In the genomic region with DNA sequence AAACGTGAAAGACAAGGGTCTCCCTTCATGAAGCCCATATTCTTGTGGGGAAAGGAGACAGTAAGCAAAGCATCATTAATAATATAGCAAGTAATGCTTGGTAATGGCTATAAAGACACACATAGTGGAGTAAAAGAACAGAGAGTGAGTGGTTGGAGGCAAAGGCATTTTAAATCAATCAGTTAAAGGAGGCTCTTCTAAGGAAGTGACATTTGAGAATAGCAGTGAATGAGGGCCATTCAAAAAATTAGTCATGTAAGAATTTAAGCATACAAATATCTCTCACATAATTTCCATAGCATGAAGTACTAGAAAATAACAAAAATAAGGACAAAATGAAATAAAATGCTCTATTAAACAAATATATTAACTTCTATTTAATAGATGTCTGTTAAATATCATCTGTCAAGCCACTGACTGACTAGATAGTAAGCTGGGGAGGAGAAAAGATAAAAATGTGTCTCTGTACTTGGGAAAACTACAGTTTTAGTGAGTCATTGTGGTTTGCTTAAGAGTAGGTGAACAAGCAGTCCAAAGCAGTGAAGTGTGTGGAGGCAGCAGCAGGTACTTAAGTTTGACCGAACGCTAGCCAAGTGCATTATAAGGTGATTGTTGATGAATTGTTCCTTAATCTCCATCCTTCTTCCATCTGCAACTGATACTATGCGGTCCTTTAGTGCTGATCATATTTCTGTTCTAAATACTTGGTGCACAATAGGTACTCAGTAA, we compare ENCODE assay signal across 16 cellular contexts.
DNase-seq lines count a peak whose midpoint lies in the region; ATAC-seq and TF ChIP-seq lines count a peak whose summit lies in the region.
"Had no signal": no experiment of that assay in that cellular context is flagged by ENCODE, and none has a peak within 500 bp of the region (broad histone marks: within the 10 kb centered on the region; RNA-seq: fewer than 3 reads in every experiment).

No MANE protein-coding gene starts in this region.

- H3K36me3 Mint-ChIP-seq in neural progenitor cell, result no peaks in the 10 kb centered on the region
- H3K36me3 Mint-ChIP-seq: immature natural killer cell had no signal

- H3K4me3 ChIP-seq in GM23248 (no peak overlapping the region), choroid plexus epithelial cell (ENCODE audit: low read depth, low read length) (no peak overlapping the region), neural progenitor cell (no peak overlapping the region)
- H3K4me3 ChIP-seq: body of pancreas, gastroesophageal sphincter, mucosa of descending colon, ovary had no signal

- H4K20me1 ChIP-seq in GM23248 (ENCODE audit: insufficient read depth) (no peaks in the 10 kb centered on the region), neural progenitor cell (ENCODE audit: low read depth) (no peaks in the 10 kb centered on the region)

- TF ChIP-seq CTCF in choroid plexus epithelial cell (conservative IDR thresholded peaks at IDR 0.05; ENCODE audit: low read depth, low read length) (no peak), neural progenitor cell (IDR thresholded peaks at IDR 0.05) (no peak)

- H3K79me2 ChIP-seq in GM23248 (ENCODE audit: insufficient read depth) (no peaks in the 10 kb centered on the region), neural progenitor cell (ENCODE audit: low read depth) (no peaks in the 10 kb centered on the region)

- H3K27me3 ChIP-seq in GM23248 (replicated peaks; ENCODE audit: insufficient read depth) (no peaks in the 10 kb centered on the region), neural progenitor cell (no peaks in the 10 kb centered on the region)
- H3K27me3 ChIP-seq: body of pancreas, gastroesophageal sphincter, ovary had no signal

- H3K27ac ChIP-seq in GM23248 (no peak overlapping the region), neural progenitor cell (no peak overlapping the region)
- H3K27ac ChIP-seq: body of pancreas, gastroesophageal sphincter, ovary, VCaP had no signal

- H3K27me3 Mint-ChIP-seq in neural progenitor cell (ENCODE audit: insufficient read depth, low read depth), result peaks cover 2% of the 10 kb centered on the region
- H3K27me3 Mint-ChIP-seq: effector memory CD8-positive, alpha-beta T cell had no signal

- H3K4me2 ChIP-seq in GM23248 (ENCODE audit: unreplicated experiment) (no peak overlapping the region), neural progenitor cell (no peak overlapping the region)

- H3F3A ChIP-seq in GM23248 (ENCODE audit: insufficient read depth) (no peaks in the 10 kb centered on the region), neural progenitor cell (ENCODE audit: low read depth) (no peaks in the 10 kb centered on the region)

- H3K36me3 ChIP-seq in GM23248 (ENCODE audit: low read depth) (no peaks in the 10 kb centered on the region), neural progenitor cell (no peaks in the 10 kb centered on the region)
- H3K36me3 ChIP-seq: gastroesophageal sphincter, ovary had no signal

- no peaks in the 10 kb centered on the region for H3K9me2 ChIP-seq in GM23248 (ENCODE audit: insufficient read depth)

- H3K9me3 ChIP-seq in GM23248 (ENCODE audit: low read depth) (no peaks in the 10 kb centered on the region), neural progenitor cell (ENCODE audit: low read depth) (no peaks in the 10 kb centered on the region)
- H3K9me3 ChIP-seq: body of pancreas, gastroesophageal sphincter, mucosa of descending colon, ovary had no signal

- in situ Hi-C loops in GM23248 (cut with MboI), result no loop called here

- H3K4me3 Mint-ChIP-seq in neural progenitor cell, result no peak overlapping the region
- H3K4me3 Mint-ChIP-seq: effector memory CD8-positive, alpha-beta T cell; immature natural killer cell had no signal

- DNase-seq in GM23248, result peak; percentile 43
- DNase-seq in NCI-H226, result peak; percentile 43
- DNase-seq in choroid plexus epithelial cell (ENCODE audit: low read depth), result peak; percentile 51
- no peak for DNase-seq in neural progenitor cell (ENCODE audit: low spot score)
- no peak for DNase-seq in NCI-H1694 (lab: John Stamatoyannopoulos, UW)
- DNase-seq in activated CD4-positive, CD25-positive, alpha-beta regulatory T cell treated with anti-CD3 and anti-CD28 coated beads, Interleukin-2, amount 50 U/mL, for 72 hours, result no peak
- DNase-seq: activated CD8-positive, alpha-beta memory T cell treated with anti-CD3 and anti-CD28 coated beads for 24 hours; activated effector memory CD4-positive, alpha-beta T cell treated with anti-CD3 and anti-CD28 coated beads, Interleukin-2, amount 50 U/mL, for 16 hours; body of pancreas; effector memory CD8-positive, alpha-beta T cell; immature natural killer cell; mucosa of descending colon; ovary had no signal

- H3K9ac ChIP-seq in GM23248 (no peak overlapping the region), neural progenitor cell (no peak overlapping the region)

- H3K4me1 ChIP-seq in GM23248 (ENCODE audit: insufficient read depth) (0 out of 2 replicates have a peak, but pooled peaks cover 4% of the 10 kb centered on the region), neural progenitor cell (no peaks in the 10 kb centered on the region)

- peak overlapping the region; percentile 3 for H3K27ac Mint-ChIP-seq in neural progenitor cell
- H3K27ac Mint-ChIP-seq: effector memory CD8-positive, alpha-beta T cell; immature natural killer cell had no signal

- ATAC-seq in GM21390 (IDR thresholded peaks at IDR 0.05; ENCODE audit: unreplicated experiment), result no peak
- ATAC-seq: body of pancreas; effector memory CD8-positive, alpha-beta T cell; gastroesophageal sphincter; mucosa of descending colon had no signal

- 59 to 64% methylated on average over 4 of the region's 4 CpGs for WGBS in GM23248 (ENCODE audit: low coverage in 1 of 2, low lambda C conversion rate in 2 of 2, missing lambda C conversion rate in 2 of 2), 2 experiments

- H2AFZ ChIP-seq in GM23248, result no peak overlapping the region
- H2AFZ ChIP-seq in neural progenitor cell (replicated peaks), result no peak overlapping the region

- peaks cover 19% of the 10 kb centered on the region for H3K4me1 Mint-ChIP-seq in neural progenitor cell
- H3K4me1 Mint-ChIP-seq: immature natural killer cell had no signal

- H3K9me3 Mint-ChIP-seq in neural progenitor cell, result no peaks in the 10 kb centered on the region
- H3K9me3 Mint-ChIP-seq: effector memory CD8-positive, alpha-beta T cell had no signal

Comparison
In these comparisons a context has a peak if more than half of its experiments do, and no peak if none do; other contexts are left out.
1. DNase-seq: peak in GM23248 (single experiment), NCI-H226 (single experiment) and choroid plexus epithelial cell (single experiment); none in neural progenitor cell (single experiment), NCI-H1694 (single experiment) and activated CD4-positive, CD25-positive, alpha-beta regulatory T cell treated with anti-CD3 and anti-CD28 coated beads, Interleukin-2, amount 50 U/mL, for 72 hours (single experiment).